Comparison of ENCODE assay signal across 18 cellular contexts in genomic region chr6:160400426-160400825, GRCh38. TPM values are rescaled to one million over a fixed set of nuclear protein-coding genes. Genes with fewer than 3 reads are reported as not detected.
A peak's percentile ranks its signal among the peaks of the same experiment; 100 is the strongest.
DNase-seq lines count a peak whose midpoint lies in the region; ATAC-seq and TF ChIP-seq lines count a peak whose summit lies in the region.
"Had no signal": no experiment of that assay in that cellular context is flagged by ENCODE, and none has a peak within 500 bp of the region (broad histone marks: within the 10 kb centered on the region; RNA-seq: fewer than 3 reads in every experiment).

No MANE protein-coding gene starts in this region.

- H3K36me3 ChIP-seq in right atrium auricular region (no peaks in the 10 kb centered on the region), body of pancreas (replicated peaks in 1 of 2; ENCODE audit: insufficient read depth in 1 of 2, low read depth in 2 of 2) (no peaks in the 10 kb centered on the region), aorta (ENCODE audit: control insufficient read depth in 1 of 2, insufficient read depth in 2 of 2, low read length in 1 of 2) (peaks cover 0 to 1% of the 10 kb centered on the region in 2 donors)
- H3K36me3 ChIP-seq: heart right ventricle had no signal

- H3K27me3 ChIP-seq in right atrium auricular region (no peaks in the 10 kb centered on the region), body of pancreas (no peaks in the 10 kb centered on the region), aorta (ENCODE audit: control insufficient read depth in 1 of 2, insufficient read depth in 2 of 2, low read length in 1 of 2) (no peaks in the 10 kb centered on the region)
- H3K27me3 ChIP-seq: heart right ventricle had no signal

- H3K4me3 ChIP-seq in right atrium auricular region (no peak overlapping the region), body of pancreas (no peak overlapping the region), aorta (ENCODE audit: low read length in 2 of 2) (no peak overlapping the region)
- H3K4me3 ChIP-seq: heart right ventricle, lung had no signal

- H3K9me3 ChIP-seq in right atrium auricular region (no peaks in the 10 kb centered on the region), body of pancreas (no peaks in the 10 kb centered on the region), aorta (ENCODE audit: control insufficient read depth, low read length) (no peaks in the 10 kb centered on the region)

- WGBS in body of pancreas, 2 donors = 40 to 46% methylated on average over 2 of the region's 2 CpGs
- WGBS in aorta, 2 donors = 0 to 7% methylated on average over 2 of the region's 2 CpGs

- intact Hi-C loops in left ventricle myocardium superior (cut with micrococcal nuclease) (no loop called here), body of pancreas (cut with DNase I) (no loop called here), aorta (cut with DNase I) (no loop called here)

- H3K27ac ChIP-seq in right atrium auricular region (no peak overlapping the region), body of pancreas (peak overlapping the region in 1 of 4 donors; percentile 44), aorta (ENCODE audit: low read depth in 1 of 2, low read length in 2 of 2) (peak overlapping the region; percentile 94 to 95)
- H3K27ac ChIP-seq: heart right ventricle had no signal

- ATAC-seq in left ventricle myocardium superior (peak; percentile 75), body of pancreas (peak; percentile 47), aorta (ENCODE audit: low FRiP score) (peak; percentile 78), HG03025 (IDR thresholded peaks at IDR 0.05; ENCODE audit: low FRiP score, unreplicated experiment) (no peak)
- ATAC-seq: activated T-cell treated with anti-CD3 and anti-CD28 coated beads, Interleukin-2, amount 50 U/mL, for 72 hours had no signal

- TF ChIP-seq POLR2A in body of pancreas (IDR thresholded peaks at IDR 0.05) = no peak

- no peak for DNase-seq in left ventricle myocardium superior
- no peak for DNase-seq in right atrium auricular region (ENCODE audit: low spot score)
- peak in 2 of 4 donors; percentile 22 to 53 for DNase-seq in body of pancreas
- DNase-seq in myocyte (ENCODE audit: low read depth) = peak; percentile 67
- no peak for DNase-seq in aorta
- DNase-seq in retina = no peak
- no peak for DNase-seq in activated naive CD4-positive, alpha-beta T cell treated with Interleukin-2 at 50 U/mL for 16 hours
- DNase-seq: activated CD4-positive, CD25-positive, alpha-beta regulatory T cell treated with anti-CD3 and anti-CD28 coated beads, Interleukin-2, amount 50 U/mL, for 72 hours; activated T-cell treated with anti-CD3 and anti-CD28 coated beads, Interleukin-2, amount 50 U/mL, for 72 hours; amniotic stem cell; endodermal cell; heart right ventricle; NCI-H1694; NCI-H524 treated with DMSO at 0.1 percent for 48 hours; RPMI8226; trophoblast cell had no signal

- no peaks in the 10 kb centered on the region for H3K4me1 ChIP-seq in right atrium auricular region
- H3K4me1 ChIP-seq in body of pancreas = no peaks in the 10 kb centered on the region
- H3K4me1 ChIP-seq in aorta (ENCODE audit: control insufficient read depth in 1 of 2, insufficient read depth in 2 of 2, low read length in 2 of 2) = peaks cover 2 to 8% of the 10 kb centered on the region in 2 donors

- no peak for TF ChIP-seq CTCF in right atrium auricular region (IDR thresholded peaks at IDR 0.05)
- no peak for TF ChIP-seq CTCF in body of pancreas (IDR thresholded peaks at IDR 0.05)

RNA-seq across cellular contexts. Expression of gene SLC22A3, which starts 52.2 kb away (rescaled TPM):
- total RNA-seq in left ventricle myocardium superior (1.3 TPM), right atrium auricular region (under 1 TPM; 0.35 to 0.48 TPM), body of pancreas (1 to 10 TPM in 1 of 2 donors, not detected in 1; 4.9 TPM), myocyte (not detected in 2 replicates), aorta (10 to 100 TPM; 48.4 to 61.0 TPM)
- polyA plus RNA-seq in myocyte (2012) = 0.52 TPM
- polyA plus RNA-seq in aorta = 10 to 100 TPM; 28.1 to 33.2 TPM
- total RNA-seq: activated T-cell treated with anti-CD3 and anti-CD28 coated beads, Interleukin-2, amount 50 U/mL, for 72 hours had no signal

Comparison
In these comparisons a context has a peak if more than half of its experiments do, and no peak if none do; other contexts are left out.
1. H3K27ac ChIP-seq: peak in aorta (2 of 2); none in right atrium auricular region (0 of 2).
2. RNA of gene SLC22A3, which starts 52.2 kb away (total RNA-seq): 48.4 to 61.0 TPM in aorta; 4.9 TPM in body of pancreas, 1.3 TPM in left ventricle myocardium superior (single experiment), 0.35 to 0.48 TPM in right atrium auricular region and not detected in myocyte; every median in the first group is over 4 times any median in the second.